ENCODE assay signal across 23 cellular contexts in the genomic region with DNA sequence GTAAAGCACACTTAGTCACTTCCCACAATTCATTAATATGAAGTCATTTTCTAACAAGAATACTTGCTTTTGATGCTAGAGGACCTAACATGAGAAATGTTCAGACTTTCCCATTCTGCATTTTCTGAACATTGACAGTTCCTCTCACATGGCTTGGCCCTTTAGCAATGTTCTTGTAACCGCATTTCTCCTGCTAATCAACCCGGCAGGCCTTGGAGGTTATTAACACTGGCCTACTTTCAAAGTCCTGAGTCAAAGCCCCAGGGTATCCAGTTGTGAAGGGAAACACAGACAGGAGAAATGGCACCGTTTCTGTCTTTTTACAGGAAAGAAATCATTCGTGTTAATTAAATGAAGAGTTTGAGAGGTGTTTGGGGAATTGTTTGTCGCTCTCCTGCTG.
DNase-seq lines count a peak whose midpoint lies in the region; ATAC-seq, FAIRE-seq and TF ChIP-seq lines count a peak whose summit lies in the region.
"Had no signal": no experiment of that assay in that cellular context is flagged by ENCODE, and none has a peak within 500 bp of the region (broad histone marks: within the 10 kb centered on the region; RNA-seq: fewer than 3 reads in every experiment).

No MANE protein-coding gene starts in this region.

- dilution Hi-C loops in keratinocyte (cut with MboI; ENCODE audit: extremely low pct_ligation_motif_present, low sequenced_read_pairs), result no loop called here

- no peak for TF ChIP-seq CTCF in keratinocyte (optimal IDR thresholded peaks at IDR 0.05 in 1 of 3, IDR thresholded peaks at IDR 0.05 in 1 of 3, conservative IDR thresholded peaks at IDR 0.05 in 1 of 3; ENCODE audit: extremely low read depth in 1 of 3, insufficient read depth in 2 of 3, low read length in 3 of 3)

- no peak overlapping the region for H3K27ac ChIP-seq in keratinocyte (ENCODE audit: control insufficient read depth, insufficient read depth, low read length)
- H3K27ac ChIP-seq: parathyroid adenoma, VCaP had no signal

- no peaks in the 10 kb centered on the region for H3K9me3 ChIP-seq in keratinocyte (ENCODE audit: control insufficient read depth, low read depth, low read length)
- H3K9me3 ChIP-seq: mucosa of descending colon, tibial nerve had no signal

- ATAC-seq in HG03442 (IDR thresholded peaks at IDR 0.05; ENCODE audit: unreplicated experiment) (no peak), GM21423 (IDR thresholded peaks at IDR 0.05; ENCODE audit: unreplicated experiment) (no peak)
- ATAC-seq: activated CD8-positive, alpha-beta memory T cell treated with anti-CD3 and anti-CD28 coated beads, Interleukin-2, amount 10 ng/mL, durations not matched to agents 7 days and 5 days; CD8-positive, alpha-beta T cell; Right ventricle myocardium inferior; sciatic nerve; stimulated activated naive CD8-positive, alpha-beta T cell treated with anti-CD3 and anti-CD28 coated beads, Interleukin-15, amount 100 ng/mL, for 72 hours had no signal

- no peaks in the 10 kb centered on the region for H3K27me3 ChIP-seq in keratinocyte (ENCODE audit: control insufficient read depth, extremely low read depth, insufficient read depth, low read length)
- H3K27me3 ChIP-seq: tibial nerve had no signal

- no peak overlapping the region for H3K9ac ChIP-seq in keratinocyte (ENCODE audit: control insufficient read depth, extremely low read depth, insufficient read depth, low read length)
- H3K9ac ChIP-seq: parathyroid adenoma had no signal

- peak overlapping the region; percentile 17 for H3K4me2 ChIP-seq in keratinocyte (ENCODE audit: control insufficient read depth, extremely low read depth, insufficient read depth, low read depth, low read length)

- H3K4me3 ChIP-seq in keratinocyte (ENCODE audit: control insufficient read depth in 2 of 3, extremely low read depth in 1 of 3, insufficient read depth in 2 of 3, low read depth in 1 of 3, low read length in 3 of 3), result no peak overlapping the region
- H3K4me3 ChIP-seq: mucosa of descending colon, tibial nerve had no signal

- H3K36me3 ChIP-seq in keratinocyte (ENCODE audit: control insufficient read depth in 2 of 2, extremely low read depth in 1 of 2, insufficient read depth in 2 of 2, low read length in 2 of 2), result no peaks in the 10 kb centered on the region
- H3K36me3 ChIP-seq: tibial nerve had no signal

- H3K79me2 ChIP-seq in keratinocyte (ENCODE audit: control insufficient read depth, insufficient read depth, low read length), result no peaks in the 10 kb centered on the region
- H3K79me2 ChIP-seq: parathyroid adenoma had no signal

- peaks cover 9% of the 10 kb centered on the region for H3K4me1 ChIP-seq in keratinocyte (ENCODE audit: control insufficient read depth, extremely low read depth, insufficient read depth, low read length)
- H3K4me1 ChIP-seq: parathyroid adenoma had no signal

- H3K9me1 ChIP-seq in keratinocyte (ENCODE audit: control insufficient read depth, extremely low read depth, insufficient read depth, low read length), result no peaks in the 10 kb centered on the region

- H4K20me1 ChIP-seq in keratinocyte (ENCODE audit: control insufficient read depth, extremely low read depth, insufficient read depth, low read length), result no peaks in the 10 kb centered on the region

- peak overlapping the region; percentile 79 for H2AFZ ChIP-seq in keratinocyte (ENCODE audit: control insufficient read depth, low read length)
- H2AFZ ChIP-seq: parathyroid adenoma had no signal

- peak; percentile 71 for FAIRE-seq in keratinocyte (lab: Jason Lieb, UNC)

- DNase-seq in OCI-M1 (lab: John Stamatoyannopoulos, UW), result peak; percentile 9
- DNase-seq in cerebellar cortex (ENCODE audit: low spot score), result peak; percentile 5
- no peak for DNase-seq in keratinocyte (ENCODE audit: low read depth, low spot score)
- DNase-seq in NCI-H82 (lab: John Stamatoyannopoulos, UW), result no peak
- no peak for DNase-seq in HuH-7.5 (ENCODE audit: low spot score)
- DNase-seq: activated CD4-positive, alpha-beta T cell treated with anti-CD3 and anti-CD28 coated beads, Interleukin-2, amount 10 ng/mL, durations not matched to agents 24 days and 14 days; activated CD8-positive, alpha-beta memory T cell treated with anti-CD3 and anti-CD28 coated beads, Interleukin-2, amount 10 ng/mL, durations not matched to agents 7 days and 5 days; activated naive CD4-positive, alpha-beta T cell treated with anti-CD3 and anti-CD28 coated beads for 36 hours; amniotic stem cell; CD8-positive, alpha-beta T cell; mucosa of descending colon; NCI-H1694; NCI-H526; nephron progenitor cell; stimulated activated CD4-positive, alpha-beta T cell treated with anti-CD3 and anti-CD28 coated beads, Interleukin-15, amount 100 ng/mL, for 24 hours; stimulated activated naive CD8-positive, alpha-beta T cell treated with anti-CD3 and anti-CD28 coated beads, Interleukin-15, amount 100 ng/mL, for 72 hours had no signal

Comparison
In these comparisons a context has a peak if more than half of its experiments do, and no peak if none do; other contexts are left out.
1. DNase-seq: peak in OCI-M1 (single experiment) and cerebellar cortex (single experiment); none in keratinocyte (single experiment), NCI-H82 (single experiment) and HuH-7.5 (single experiment).